8 cellular contexts compared by ENCODE assay signal in the genomic region with DNA sequence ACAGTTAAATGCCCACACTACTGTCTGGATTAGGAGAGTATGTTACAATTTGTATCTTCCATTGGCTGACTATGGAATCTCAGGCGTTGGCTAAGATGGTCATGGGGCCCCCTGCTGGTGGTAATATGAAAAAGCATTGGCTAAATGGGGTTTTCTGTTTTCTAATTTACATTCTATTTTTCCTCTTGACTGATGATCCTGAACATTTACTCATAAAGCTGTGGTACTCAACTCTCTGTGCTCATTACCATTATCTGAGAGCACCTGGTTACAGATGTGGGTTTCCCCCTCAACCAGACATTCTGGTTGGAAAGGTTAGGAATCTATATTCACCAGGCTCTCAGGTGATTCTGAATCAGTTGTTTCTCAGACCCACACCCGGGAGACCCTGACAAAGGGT.
DNase-seq lines count a peak whose midpoint lies in the region; ATAC-seq and TF ChIP-seq lines count a peak whose summit lies in the region.

No MANE protein-coding gene starts in this region.

- POLR2A ChIA-PET in IMR-90 (lab: Charles Lee; ENCODE audit: unreplicated experiment): no interaction called here

- no peak for TF ChIP-seq EP300 in suprapubic skin (IDR thresholded peaks at IDR 0.05)

- intact Hi-C loops in IMR-90 (cut with micrococcal nuclease): loop anchor here (2.0 kb wide), 1 partner anchor 517 kb away; no protein-coding TSS in a partner anchor

- CTCF ChIA-PET in IMR-90 (lab: Yijun Ruan, JAX): no interaction called here

- no peaks in the 10 kb centered on the region for H3K79me1 ChIP-seq in IMR-90 (ENCODE audit: low read depth in 1 of 2, low read length in 2 of 2)

- H3K27me3 ChIP-seq in IMR-90 (ENCODE audit: control insufficient read depth, insufficient read depth, low read length) (no peaks in the 10 kb centered on the region), WERI-Rb-1 (ENCODE audit: insufficient read depth, low read depth, severe bottlenecking) (peaks cover 33% of the 10 kb centered on the region), suprapubic skin (peaks cover 8% of the 10 kb centered on the region)

- H4K91ac ChIP-seq in IMR-90 (ENCODE audit: insufficient read depth, low read depth, low read length): no peak overlapping the region

- H3K27ac ChIP-seq in IMR-90 (ENCODE audit: insufficient read depth, low read length) (no peak overlapping the region), WERI-Rb-1 (no peak overlapping the region), suprapubic skin (no peak overlapping the region)

- TF ChIP-seq POLR2A in IMR-90 (IDR thresholded peaks at IDR 0.05; ENCODE audit: low read depth, low read length) (no peak), suprapubic skin (IDR thresholded peaks at IDR 0.05) (no peak)

- no peak overlapping the region for H2BK120ac ChIP-seq in IMR-90 (ENCODE audit: low read depth, low read length)

- DNase-seq in activated CD8-positive, alpha-beta memory T cell treated with anti-CD3 and anti-CD28 coated beads, Interleukin-2, amount 50 U/mL, for 4 hours: peak; percentile 23
- DNase-seq in activated CD8-positive, alpha-beta memory T cell treated with anti-CD3 and anti-CD28 coated beads, Interleukin-2, amount 50 U/mL, for 48 hours: no peak
- peak; percentile 3 for DNase-seq in IMR-90
- peak; percentile 31 for DNase-seq in WERI-Rb-1
- peak; percentile 4 for DNase-seq in glomerular visceral epithelial cell (ENCODE audit: extremely low spot score)
- DNase-seq in suprapubic skin (ENCODE audit: low spot score in 2 of 2): no peak
- no peak for DNase-seq in KG1 (lab: John Stamatoyannopoulos, UW)

- TF ChIP-seq RAD21 in IMR-90 (IDR thresholded peaks at IDR 0.05; ENCODE audit: low read length): peak; percentile 40

- H3K4ac ChIP-seq in IMR-90 (ENCODE audit: low read depth, low read length): no peak overlapping the region

- H4K8ac ChIP-seq in IMR-90 (ENCODE audit: low read depth in 2 of 2, low read length in 2 of 2): no peak overlapping the region

- no peak overlapping the region for H3K9ac ChIP-seq in IMR-90 (ENCODE audit: low read depth, low read length)

- H3K4me2 ChIP-seq in IMR-90 (ENCODE audit: low read depth, low read length): no peak overlapping the region

- H3K4me1 ChIP-seq in IMR-90 (ENCODE audit: control insufficient read depth, insufficient read depth, low read length) (no peaks in the 10 kb centered on the region), suprapubic skin (no peaks in the 10 kb centered on the region)

- WGBS in IMR-90 (ENCODE audit: extremely low coverage in 2 of 2, insufficient read length in 1 of 2), 2 experiments: no CpG with 5 or more reads among the region's 2 CpGs
- WGBS in suprapubic skin: 14% methylated on average over 2 of the region's 2 CpGs

- H3K18ac ChIP-seq in IMR-90 (ENCODE audit: low read depth, low read length): no peak overlapping the region

- H2AK9ac ChIP-seq in IMR-90 (replicated peaks; ENCODE audit: low read depth, low read length, poor library complexity): no peak overlapping the region

- H3K4me3 ChIP-seq in IMR-90 (ENCODE audit: insufficient read depth, low read depth, low read length) (no peak overlapping the region), WERI-Rb-1 (ENCODE audit: low read depth, low read length) (no peak overlapping the region), suprapubic skin (no peak overlapping the region)

- dilution Hi-C loops in IMR-90 (cut with HindIII; ENCODE audit: low sequenced_read_pairs, unreplicated experiment): no loop called here

- H2BK20ac ChIP-seq in IMR-90 (ENCODE audit: low read depth, low read length): no peak overlapping the region

- TF ChIP-seq CTCF in IMR-90 (conservative IDR thresholded peaks at IDR 0.05; ENCODE audit: low read depth, low read length): peak; percentile 50
- TF ChIP-seq CTCF in WERI-Rb-1 (IDR thresholded peaks at IDR 0.05; ENCODE audit: low read depth, low read length): peak; percentile 52; the same call in 1 of the 2 replicates
- peak; percentile 50 to 61 for TF ChIP-seq CTCF in suprapubic skin (IDR thresholded peaks at IDR 0.05)

- no peak overlapping the region for H2BK5ac ChIP-seq in IMR-90 (ENCODE audit: low read depth, low read length, poor library complexity, severe bottlenecking)

- no peak for ATAC-seq in IMR-90 (ENCODE audit: low read depth)
- no peak for ATAC-seq in HG03039 (IDR thresholded peaks at IDR 0.05; ENCODE audit: unreplicated experiment)

- H2AK5ac ChIP-seq in IMR-90 (ENCODE audit: low read depth, low read length): no peak overlapping the region

- H3K23ac ChIP-seq in IMR-90 (ENCODE audit: low read depth, low read length): no peak overlapping the region

- no peak overlapping the region for H2BK15ac ChIP-seq in IMR-90 (ENCODE audit: low read depth, low read length)

- H3K14ac ChIP-seq in IMR-90 (replicated peaks; ENCODE audit: low read depth, low read length): no peak overlapping the region

- in situ Hi-C loops in IMR-90 (cut with MboI; ENCODE audit: low sequenced_read_pairs): no loop called here

- H3K9me3 ChIP-seq in IMR-90 (ENCODE audit: control insufficient read depth, insufficient read depth, low read length) (no peaks in the 10 kb centered on the region), WERI-Rb-1 (ENCODE audit: severe bottlenecking) (no peaks in the 10 kb centered on the region), suprapubic skin (no peaks in the 10 kb centered on the region)

- no peaks in the 10 kb centered on the region for H3K9me1 ChIP-seq in IMR-90 (ENCODE audit: insufficient read depth, low read length)

- no peak overlapping the region for H3K56ac ChIP-seq in IMR-90 (ENCODE audit: extremely low read depth, insufficient read depth, low read length)

- BruUV-seq in IMR-90 (replicated peaks; lab: Mats Ljungman, UMichigan): no TSS peak

- H4K5ac ChIP-seq in IMR-90 (ENCODE audit: low read depth, low read length): no peak overlapping the region

- H3K36me3 ChIP-seq in IMR-90 (ENCODE audit: control insufficient read depth, insufficient read depth, low read length) (no peaks in the 10 kb centered on the region), WERI-Rb-1 (no peaks in the 10 kb centered on the region), suprapubic skin (no peaks in the 10 kb centered on the region)

- no peaks in the 10 kb centered on the region for H4K20me1 ChIP-seq in IMR-90 (ENCODE audit: insufficient read depth, low read length)

- H2AFZ ChIP-seq in IMR-90 (replicated peaks; ENCODE audit: low read length, poor library complexity): no peak overlapping the region

TF ChIP-seq in IMR-90, 13 proteins besides CTCF, POLR2A, EP300 and RAD21:
- TF ChIP-seq MXI1 (IDR thresholded peaks at IDR 0.05; ENCODE audit: borderline replicate concordance, low read depth, low read length) (no peak), SMC3 (IDR thresholded peaks at IDR 0.05; ENCODE audit: low read depth, low read length) (peak; percentile 34; the same call in 1 of the 2 replicates), RCOR1 (IDR thresholded peaks at IDR 0.05; ENCODE audit: insufficient replicate concordance, low read length) (no peak)

Comparison
In these comparisons a context has a peak if more than half of its experiments do, and no peak if none do; other contexts are left out.
1. DNase-seq: peak in activated CD8-positive, alpha-beta memory T cell treated with anti-CD3 and anti-CD28 coated beads, Interleukin-2, amount 50 U/mL, for 4 hours (single experiment), IMR-90 (single experiment), WERI-Rb-1 (single experiment) and glomerular visceral epithelial cell (single experiment); none in activated CD8-positive, alpha-beta memory T cell treated with anti-CD3 and anti-CD28 coated beads, Interleukin-2, amount 50 U/mL, for 48 hours (single experiment), suprapubic skin (0 of 2) and KG1 (single experiment).
2. Peak in every context shown above with its lines, with median percentiles within 50 percentile points of each other: CTCF ChIP-seq.